Comparison of ENCODE assay signal across 8 cellular contexts in the genomic region with DNA sequence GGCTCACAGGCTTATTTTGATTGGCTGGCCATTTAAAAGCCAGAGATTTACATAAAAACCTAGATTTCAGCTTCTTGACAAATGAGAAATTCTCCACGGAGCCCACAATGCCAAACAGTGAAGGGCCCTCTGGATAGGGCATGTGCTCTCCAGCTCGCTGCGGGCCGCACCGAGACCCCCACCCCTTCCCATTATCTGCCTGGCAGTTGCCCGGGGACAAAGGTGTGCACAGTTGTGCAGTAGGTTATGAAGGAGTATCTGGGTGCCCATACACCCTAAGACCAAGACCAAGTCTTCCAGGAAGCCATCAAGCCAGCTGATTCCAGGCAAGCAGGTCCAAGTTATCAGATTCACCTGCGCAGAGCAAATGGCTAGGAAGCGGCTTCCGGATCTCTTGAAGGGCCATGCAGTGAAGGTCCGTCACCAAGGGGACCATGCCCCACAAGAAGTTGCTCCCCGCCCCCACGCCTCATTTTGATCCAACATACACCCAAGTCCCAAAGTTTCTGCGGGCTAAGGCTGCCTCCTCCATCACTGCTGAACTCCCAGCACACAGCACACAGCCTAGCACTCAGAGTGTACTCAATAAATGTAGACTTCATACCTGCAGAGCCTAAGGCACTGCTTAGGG. TPM values are rescaled to one million over a fixed set of nuclear protein-coding genes. Genes with fewer than 3 reads are reported as not detected.
DNase-seq lines count a peak whose midpoint lies in the region; ATAC-seq lines count a peak whose summit lies in the region.
"Had no signal": no experiment of that assay in that cellular context is flagged by ENCODE, and none has a peak within 500 bp of the region (broad histone marks: within the 10 kb centered on the region; RNA-seq: fewer than 3 reads in every experiment).

No MANE protein-coding gene starts in this region.

- H3K27me3 Mint-ChIP-seq in activated naive CD8-positive, alpha-beta T cell treated with anti-CD3 and anti-CD28 coated beads, Interleukin-2, amount 10 ng/mL, durations not matched to agents 7 days and 5 days, result peaks cover 2% of the 10 kb centered on the region

- H3K9ac ChIP-seq in HUES6 (ENCODE audit: low read length), result peak overlapping the region; percentile 98
- H3K9ac ChIP-seq in iPS-20b (ENCODE audit: low read depth, low read length), result peak overlapping the region; percentile 97
- H3K9ac ChIP-seq in stomach smooth muscle (ENCODE audit: low read length in 2 of 2), result peak overlapping the region; percentile 87 to 94

- H3K36me3 ChIP-seq in HUES6 (ENCODE audit: control insufficient read depth, insufficient read depth, low read length) (peaks cover 16% of the 10 kb centered on the region), iPS-20b (ENCODE audit: insufficient read depth, low read depth, low read length) (peaks cover 13% of the 10 kb centered on the region), stomach smooth muscle (ENCODE audit: control insufficient read depth in 2 of 2, insufficient read depth in 2 of 2, low read length in 2 of 2) (peaks cover 7% of the 10 kb centered on the region in 2 donors)

- peaks cover 9% of the 10 kb centered on the region for H3K36me3 Mint-ChIP-seq in activated naive CD8-positive, alpha-beta T cell treated with anti-CD3 and anti-CD28 coated beads, Interleukin-2, amount 10 ng/mL, durations not matched to agents 7 days and 5 days

- H3K9me3 Mint-ChIP-seq in activated naive CD8-positive, alpha-beta T cell treated with anti-CD3 and anti-CD28 coated beads, Interleukin-2, amount 10 ng/mL, durations not matched to agents 7 days and 5 days, result no peaks in the 10 kb centered on the region

- H3K27me3 ChIP-seq in HUES6 (ENCODE audit: control insufficient read depth, insufficient read depth, low read length), result no peaks in the 10 kb centered on the region
- 0 out of 2 replicates have a peak, but pooled peaks cover 4% of the 10 kb centered on the region for H3K27me3 ChIP-seq in iPS-20b (ENCODE audit: insufficient read depth, low read length)
- H3K27me3 ChIP-seq in stomach smooth muscle (ENCODE audit: control insufficient read depth in 1 of 2, insufficient read depth in 2 of 2, low read length in 2 of 2), result no peaks in the 10 kb centered on the region

- peaks cover 13% of the 10 kb centered on the region for H3K4me1 ChIP-seq in HUES6 (ENCODE audit: control insufficient read depth, insufficient read depth, low read length)
- H3K4me1 ChIP-seq in iPS-20b (ENCODE audit: insufficient read depth, low read length), result no peaks in the 10 kb centered on the region
- peaks cover 19% of the 10 kb centered on the region for H3K4me1 ChIP-seq in stomach smooth muscle (ENCODE audit: control insufficient read depth, insufficient read depth, low read length)

- H3K27ac Mint-ChIP-seq in activated naive CD8-positive, alpha-beta T cell treated with anti-CD3 and anti-CD28 coated beads, Interleukin-2, amount 10 ng/mL, durations not matched to agents 7 days and 5 days, result peak overlapping the region; percentile 95

- H3K4me3 Mint-ChIP-seq in activated naive CD8-positive, alpha-beta T cell treated with anti-CD3 and anti-CD28 coated beads, Interleukin-2, amount 10 ng/mL, durations not matched to agents 7 days and 5 days, result peak overlapping the region; percentile 95

- no peak for DNase-seq in activated naive CD8-positive, alpha-beta T cell treated with anti-CD3 and anti-CD28 coated beads, Interleukin-2, amount 10 ng/mL, durations not matched to agents 7 days and 5 days
- DNase-seq in Ammon's horn (ENCODE audit: low spot score), result no peak
- DNase-seq in stimulated activated CD8-positive, alpha-beta memory T cell treated with anti-CD3 and anti-CD28 coated beads, Interleukin-4, amount 100 ng/mL, for 48 hours, result no peak
- no peak for DNase-seq in RPMI8226
- DNase-seq: activated CD8-positive, alpha-beta memory T cell treated with anti-CD3 and anti-CD28 coated beads, Interleukin-2, amount 50 U/mL, for 4 hours had no signal

- ATAC-seq in activated naive CD8-positive, alpha-beta T cell treated with anti-CD3 and anti-CD28 coated beads, Interleukin-2, amount 10 ng/mL, durations not matched to agents 7 days and 5 days (ENCODE audit: low read depth), result no peak

- H3K4me1 Mint-ChIP-seq in activated naive CD8-positive, alpha-beta T cell treated with anti-CD3 and anti-CD28 coated beads, Interleukin-2, amount 10 ng/mL, durations not matched to agents 7 days and 5 days, result peaks cover 16% of the 10 kb centered on the region

- no peak overlapping the region for H3K27ac ChIP-seq in HUES6 (ENCODE audit: low read depth, low read length)
- H3K27ac ChIP-seq in iPS-20b (ENCODE audit: low read length), result no peak overlapping the region
- no peak overlapping the region for H3K27ac ChIP-seq in stomach smooth muscle (ENCODE audit: low read length)

- H3K4me3 ChIP-seq in HUES6 (ENCODE audit: low read depth, low read length) (peak overlapping the region; percentile 87), iPS-20b (ENCODE audit: low read length) (peak overlapping the region; percentile 96), stomach smooth muscle (ENCODE audit: low read length in 2 of 2) (peak overlapping the region; percentile 79 to 96)

- POLR2A ChIA-PET in activated naive CD8-positive, alpha-beta T cell treated with anti-CD3 and anti-CD28 coated beads, Interleukin-2, amount 10 ng/mL, durations not matched to agents 7 days and 5 days (lab: Charles Lee), result interaction anchor here (1.0 to 2.1 kb wide), 5 partner anchors 10 to 115 kb away, joined by 3 to 11 read pairs (median 4); no protein-coding TSS in a partner anchor

- H3K9me3 ChIP-seq in HUES6 (ENCODE audit: control insufficient read depth, insufficient read depth, low read depth, low read length), result no peaks in the 10 kb centered on the region; the same call in 1 of the 2 replicates
- H3K9me3 ChIP-seq in iPS-20b (ENCODE audit: insufficient read depth, low read depth, low read length), result no peaks in the 10 kb centered on the region
- no peaks in the 10 kb centered on the region for H3K9me3 ChIP-seq in stomach smooth muscle (ENCODE audit: control insufficient read depth in 2 of 2, low read length in 2 of 2)

RNA-seq across cellular contexts. Expression of gene MRPS25, which starts 1.3 kb away (rescaled TPM):
- total RNA-seq in activated naive CD8-positive, alpha-beta T cell treated with anti-CD3 and anti-CD28 coated beads, Interleukin-2, amount 10 ng/mL, durations not matched to agents 7 days and 5 days, result 10 to 100 TPM; 59.3 to 61.1 TPM

RNA-seq across cellular contexts. Expression of gene RBSN, which starts 35.2 kb away (rescaled TPM):
- 10 to 100 TPM; 21.3 to 21.8 TPM for total RNA-seq in activated naive CD8-positive, alpha-beta T cell treated with anti-CD3 and anti-CD28 coated beads, Interleukin-2, amount 10 ng/mL, durations not matched to agents 7 days and 5 days
